Comparison of ENCODE assay signal across 19 cellular contexts in genomic region chr5:57492632-57493031, GRCh38. TPM values are rescaled to one million over a fixed set of nuclear protein-coding genes. Genes with fewer than 3 reads are reported as not detected.
DNase-seq lines count a peak whose midpoint lies in the region; ATAC-seq and TF ChIP-seq lines count a peak whose summit lies in the region.
"Had no signal": no experiment of that assay in that cellular context is flagged by ENCODE, and none has a peak within 500 bp of the region (broad histone marks: within the 10 kb centered on the region; RNA-seq: fewer than 3 reads in every experiment).

No MANE protein-coding gene starts in this region.

- H3K9ac ChIP-seq in IMR-90 (ENCODE audit: low read depth, low read length): no peak overlapping the region
- H3K9ac ChIP-seq: BLaER1, KMS-11 had no signal

- H2AK5ac ChIP-seq in IMR-90 (ENCODE audit: low read depth, low read length): no peak overlapping the region

- WGBS in IMR-90 (ENCODE audit: extremely low coverage in 2 of 2, insufficient read length in 1 of 2), 2 experiments: no CpG with 5 or more reads among the region's 3 CpGs

- H3K79me1 ChIP-seq in IMR-90 (ENCODE audit: low read depth in 1 of 2, low read length in 2 of 2): 0 out of 4 replicates have a peak, but pooled peaks cover 0 to 2% of the 10 kb centered on the region in 2 experiments

- peak overlapping the region; percentile 99; the same call in 1 of the 2 replicates for H2BK120ac ChIP-seq in IMR-90 (ENCODE audit: low read depth, low read length)

- H3K27ac ChIP-seq in A673 (ENCODE audit: low read depth, low read length, poor library complexity, severe bottlenecking) (no peak overlapping the region), IMR-90 (ENCODE audit: insufficient read depth, low read length) (no peak overlapping the region), osteoblast (ENCODE audit: low read depth, low read length) (peak overlapping the region; percentile 24)
- H3K27ac ChIP-seq: BLaER1, KMS-11 had no signal

- no peak overlapping the region for H2BK5ac ChIP-seq in IMR-90 (ENCODE audit: low read depth, low read length, poor library complexity, severe bottlenecking)

- H4K91ac ChIP-seq in IMR-90 (ENCODE audit: insufficient read depth, low read depth, low read length): no peak overlapping the region

- DNase-seq in A673 (ENCODE audit: low spot score): peak; percentile 60
- no peak for DNase-seq in IMR-90
- peak; percentile 25 for DNase-seq in astrocyte of the hippocampus (ENCODE audit: low read depth, low spot score)
- DNase-seq in osteoblast (ENCODE audit: insufficient read length, low spot score, missing footprints): no peak
- DNase-seq in foreskin melanocyte: no peak
- no peak for DNase-seq in effector CD8-positive, alpha-beta T cell (lab: John Stamatoyannopoulos, UW)
- DNase-seq: CD4-positive, alpha-beta memory T cell; NCI-H1048; NCI-H1436; NCI-H2029; NCI-H446 treated with DMSO at 0.1 percent for 48 hours; NCI-H69; Right ventricle myocardium superior had no signal

- peak overlapping the region; percentile 98 for H2BK20ac ChIP-seq in IMR-90 (ENCODE audit: low read depth, low read length)

- no peak overlapping the region; a peak in 1 of 4 replicates for H4K8ac ChIP-seq in IMR-90 (ENCODE audit: low read depth in 2 of 2, low read length in 2 of 2)

- H2AK9ac ChIP-seq in IMR-90 (replicated peaks; ENCODE audit: low read depth, low read length, poor library complexity): no peak overlapping the region

- no peak overlapping the region; the same call in 1 of the 2 replicates for H3K4ac ChIP-seq in IMR-90 (ENCODE audit: low read depth, low read length)

- H2BK15ac ChIP-seq in IMR-90 (ENCODE audit: low read depth, low read length): no peak overlapping the region; the same call in 1 of the 3 replicates

- H3K4me1 ChIP-seq in A673 (ENCODE audit: insufficient read depth, low read length, poor library complexity, severe bottlenecking): peaks cover 43% of the 10 kb centered on the region
- peaks cover 23% of the 10 kb centered on the region for H3K4me1 ChIP-seq in IMR-90 (ENCODE audit: control insufficient read depth, insufficient read depth, low read length)
- peaks cover 36% of the 10 kb centered on the region for H3K4me1 ChIP-seq in osteoblast (ENCODE audit: insufficient read depth, low read length)

- intact Hi-C loops in A673 (cut with micrococcal nuclease; ENCODE audit: unreplicated experiment): no loop called here
- intact Hi-C loops in IMR-90 (cut with micrococcal nuclease): loop anchor here (5.0 kb wide), 1 partner anchor 45 kb away; no protein-coding TSS in a partner anchor

- no peak overlapping the region for H3K23ac ChIP-seq in IMR-90 (ENCODE audit: low read depth, low read length)

- dilution Hi-C loops in IMR-90 (cut with HindIII; ENCODE audit: low sequenced_read_pairs, unreplicated experiment): no loop called here

- no peak overlapping the region for H3K4me2 ChIP-seq in IMR-90 (ENCODE audit: low read depth, low read length)
- no peak overlapping the region for H3K4me2 ChIP-seq in osteoblast (ENCODE audit: insufficient read depth, low read length)
- H3K4me2 ChIP-seq: BLaER1 had no signal

- no peak overlapping the region for H3K4me3 ChIP-seq in A673 (ENCODE audit: low read depth, low read length, poor library complexity, severe bottlenecking)
- H3K4me3 ChIP-seq in IMR-90 (ENCODE audit: insufficient read depth, low read depth, low read length): no peak overlapping the region
- no peak overlapping the region for H3K4me3 ChIP-seq in osteoblast (ENCODE audit: insufficient read depth, low read length)
- H3K4me3 ChIP-seq: BLaER1, MG63 had no signal

- H3K56ac ChIP-seq in IMR-90 (ENCODE audit: extremely low read depth, insufficient read depth, low read length): no peak overlapping the region

- H3K27me3 ChIP-seq in A673 (replicated peaks; ENCODE audit: insufficient read depth, low read depth, low read length, poor library complexity): no peaks in the 10 kb centered on the region
- H3K27me3 ChIP-seq in IMR-90 (ENCODE audit: control insufficient read depth, insufficient read depth, low read length): no peaks in the 10 kb centered on the region
- H3K27me3 ChIP-seq in osteoblast (ENCODE audit: insufficient read depth, low read length): no peaks in the 10 kb centered on the region
- H3K27me3 ChIP-seq: BLaER1, MG63 had no signal

- POLR2A ChIA-PET in A673 (lab: Charles Lee; ENCODE audit: low non-redundant PET) (no interaction called here), IMR-90 (lab: Charles Lee; ENCODE audit: unreplicated experiment) (no interaction called here)

- TF ChIP-seq RAD21 in IMR-90 (IDR thresholded peaks at IDR 0.05; ENCODE audit: low read length): no peak

- no peaks in the 10 kb centered on the region for H3K9me3 ChIP-seq in A673 (ENCODE audit: low read depth, low read length, poor library complexity, severe bottlenecking)
- H3K9me3 ChIP-seq in IMR-90 (ENCODE audit: control insufficient read depth, insufficient read depth, low read length): no peaks in the 10 kb centered on the region
- no peaks in the 10 kb centered on the region for H3K9me3 ChIP-seq in osteoblast (ENCODE audit: low read depth, low read length)
- H3K9me3 ChIP-seq: BLaER1, MG63 had no signal

- CTCF ChIA-PET in A673 (lab: Charles Lee) (no interaction called here), IMR-90 (lab: Yijun Ruan, JAX) (no interaction called here)

- TF ChIP-seq CTCF in A673 (conservative IDR thresholded peaks at IDR 0.05; ENCODE audit: low read depth, low read length) (no peak), IMR-90 (conservative IDR thresholded peaks at IDR 0.05; ENCODE audit: low read depth, low read length) (no peak), osteoblast (IDR thresholded peaks at IDR 0.05; ENCODE audit: extremely low read depth, low read depth, low read length) (no peak)

- H3K79me2 ChIP-seq in osteoblast (ENCODE audit: insufficient read depth, low read length): no peaks in the 10 kb centered on the region

- in situ Hi-C loops in IMR-90 (cut with MboI; ENCODE audit: low sequenced_read_pairs): no loop called here

- no peak for TF ChIP-seq POLR2A in IMR-90 (IDR thresholded peaks at IDR 0.05; ENCODE audit: low read depth, low read length)

- no peak overlapping the region for H4K5ac ChIP-seq in IMR-90 (ENCODE audit: low read depth, low read length)

- peak overlapping the region; percentile 55; the same call in 1 of the 2 replicates for H3K14ac ChIP-seq in IMR-90 (replicated peaks; ENCODE audit: low read depth, low read length)

- ATAC-seq in IMR-90 (ENCODE audit: low read depth) (no peak), HG02678 (IDR thresholded peaks at IDR 0.05; ENCODE audit: unreplicated experiment) (no peak)

- no peak overlapping the region for H3K18ac ChIP-seq in IMR-90 (ENCODE audit: low read depth, low read length)

- BruUV-seq in A673 (replicated peaks; lab: Mats Ljungman, UMichigan) (no TSS peak), IMR-90 (replicated peaks; lab: Mats Ljungman, UMichigan) (no TSS peak)

- H4K20me1 ChIP-seq in IMR-90 (ENCODE audit: insufficient read depth, low read length) (no peaks in the 10 kb centered on the region), osteoblast (ENCODE audit: insufficient read depth, low read length) (no peaks in the 10 kb centered on the region)
- H4K20me1 ChIP-seq: BLaER1 had no signal

- no peaks in the 10 kb centered on the region for H3K36me3 ChIP-seq in A673 (ENCODE audit: insufficient read depth, low read length, poor library complexity, severe bottlenecking)
- no peaks in the 10 kb centered on the region for H3K36me3 ChIP-seq in IMR-90 (ENCODE audit: control insufficient read depth, insufficient read depth, low read length)
- H3K36me3 ChIP-seq in osteoblast (ENCODE audit: insufficient read depth, low read length): no peaks in the 10 kb centered on the region
- H3K36me3 ChIP-seq: BLaER1, MG63 had no signal

- H3K9me1 ChIP-seq in IMR-90 (ENCODE audit: insufficient read depth, low read length): peaks cover 17% of the 10 kb centered on the region

- H2AFZ ChIP-seq in IMR-90 (replicated peaks; ENCODE audit: low read length, poor library complexity) (no peak overlapping the region), osteoblast (ENCODE audit: low read length) (no peak overlapping the region)

TF ChIP-seq in IMR-90, 13 proteins besides CTCF, POLR2A, EP300 and RAD21:
- TF ChIP-seq MAZ (IDR thresholded peaks at IDR 0.05; ENCODE audit: borderline replicate concordance, low read depth, low read length) (no peak), RCOR1 (IDR thresholded peaks at IDR 0.05; ENCODE audit: insufficient replicate concordance, low read length) (no peak), FOS (IDR thresholded peaks at IDR 0.05; ENCODE audit: low read depth, low read length) (no peak), BHLHE40 (IDR thresholded peaks at IDR 0.05; ENCODE audit: low read depth, low read length) (no peak), NFE2L2 (IDR thresholded peaks at IDR 0.05; ENCODE audit: low read depth, low read length) (no peak)

RNA-seq across cellular contexts. Expression of gene ACTBL2, which starts 10.0 kb away (rescaled TPM):
- total RNA-seq in A673 (2021) (not detected in 2 replicates), IMR-90 (2012; rRNA removed) (1.6 and 1.7 TPM in 2 replicates), osteoblast (not detected in 2 replicates)
- 0.29 and 0.52 TPM in 2 replicates for polyA plus RNA-seq in IMR-90 (2012; rRNA removed)
- 0.33 and 0.35 TPM in 2 replicates for polyA plus RNA-seq in IMR-90 (2012; cell fraction: cytosol; rRNA removed)
- polyA plus RNA-seq in IMR-90 (2012; cell fraction: nucleus; rRNA removed; ENCODE audit: low replicate concordance): 0.61 and 1.3 TPM in 2 replicates
- total RNA-seq: A172; CD4-positive, alpha-beta memory T cell; H1; Right ventricle myocardium superior had no signal
- polyA plus RNA-seq: CD4-positive, alpha-beta memory T cell; H1 had no signal

Comparison
In these comparisons a context has a peak if more than half of its experiments do, and no peak if none do; other contexts are left out.
1. DNase-seq: peak in A673 (single experiment) and astrocyte of the hippocampus (single experiment); none in IMR-90 (single experiment), osteoblast (single experiment), foreskin melanocyte (single experiment) and effector CD8-positive, alpha-beta T cell (single experiment).